Comparison of ENCODE assay signal across 8 cellular contexts in the genomic region with DNA sequence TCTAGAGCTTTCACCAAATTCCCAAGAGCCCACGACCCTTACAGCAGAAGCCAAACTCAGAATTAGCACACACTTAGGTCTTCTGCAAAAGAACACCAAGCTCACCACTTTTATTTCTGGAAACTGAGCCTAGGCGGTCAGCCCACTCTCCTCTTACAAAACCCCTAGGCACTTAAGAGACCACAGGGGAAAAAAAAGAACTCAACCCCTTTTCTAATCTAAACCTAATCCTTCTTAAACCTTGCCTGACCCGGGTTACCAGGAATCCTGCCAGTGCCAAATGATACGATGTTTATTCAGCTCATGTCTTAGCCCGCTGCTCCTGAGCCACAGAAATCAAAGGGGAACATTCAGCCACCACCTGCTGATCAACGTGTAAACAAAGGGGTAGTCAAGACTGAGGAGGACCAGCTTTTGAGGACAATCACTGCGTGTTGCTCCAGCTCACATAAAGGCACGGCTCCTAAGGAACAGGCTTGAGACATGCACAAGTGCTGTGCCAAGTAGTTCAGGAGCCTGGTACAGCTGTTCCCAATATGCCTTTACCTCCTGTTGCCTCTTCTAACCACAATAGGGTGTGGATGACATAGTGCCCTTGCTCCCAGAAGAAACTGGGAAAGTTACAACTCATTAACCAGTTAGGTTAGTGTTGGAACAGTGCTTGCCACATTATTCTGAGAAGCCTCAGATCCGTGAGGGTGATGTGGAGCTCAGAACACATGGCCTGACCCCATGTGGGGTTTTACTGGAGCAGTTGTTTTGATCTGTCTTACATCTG. TPM values are rescaled to one million over a fixed set of nuclear protein-coding genes. Genes with fewer than 3 reads are reported as not detected.
DNase-seq lines count a peak whose midpoint lies in the region; ATAC-seq and TF ChIP-seq lines count a peak whose summit lies in the region.

No MANE protein-coding gene starts in this region.

- H3K4me1 Mint-ChIP-seq in brain, result peaks cover 30% of the 10 kb centered on the region
- peaks cover 21% of the 10 kb centered on the region for H3K4me1 Mint-ChIP-seq in type B pancreatic cell (ENCODE audit: unreplicated experiment)

- intact Hi-C loops in left colon (cut with DNase I, micrococcal nuclease), result no loop called here

- TF ChIP-seq RAD21 in Ishikawa (IDR thresholded peaks at IDR 0.05; ENCODE audit: low read depth), result no peak

- no peak for TF ChIP-seq EP300 in Ishikawa (IDR thresholded peaks at IDR 0.05; ENCODE audit: borderline replicate concordance)

- ATAC-seq in left colon (peak; percentile 77), HG03025 (IDR thresholded peaks at IDR 0.05; ENCODE audit: low FRiP score, unreplicated experiment) (no peak)

- H3K27ac Mint-ChIP-seq in brain, result peak overlapping the region; percentile 54 to 96 (median 74)
- H3K27ac Mint-ChIP-seq in type B pancreatic cell, result peak overlapping the region; percentile 40

- H3K4me3 Mint-ChIP-seq in brain, result peak overlapping the region; percentile 6 to 69 (median 62)
- peak overlapping the region; percentile 11 for H3K4me3 Mint-ChIP-seq in type B pancreatic cell

- H3K9me3 Mint-ChIP-seq in brain (no peaks in the 10 kb centered on the region), type B pancreatic cell (no peaks in the 10 kb centered on the region)

- TF ChIP-seq CTCF in brain (conservative IDR thresholded peaks at IDR 0.05), result no peak
- TF ChIP-seq CTCF in type B pancreatic cell (conservative IDR thresholded peaks at IDR 0.05), result no peak
- TF ChIP-seq CTCF in GM10266 (IDR thresholded peaks at IDR 0.05; ENCODE audit: control insufficient read depth, insufficient read depth, low read depth, missing control alignments), result no peak

- H3K36me3 Mint-ChIP-seq in brain (no peaks in the 10 kb centered on the region), type B pancreatic cell (no peaks in the 10 kb centered on the region)

- peak; percentile 69 for DNase-seq in AG08395 (ENCODE audit: low spot score)
- DNase-seq in left colon, result peak; percentile 36 to 64
- no peak for DNase-seq in type B pancreatic cell (ENCODE audit: extremely low spot score, unreplicated experiment)
- no peak for DNase-seq in NCI-H146 (lab: John Stamatoyannopoulos, UW)
- DNase-seq in GM10266 (ENCODE audit: extremely low spot score), result no peak

- H3K27me3 Mint-ChIP-seq in brain (peaks cover 6% of the 10 kb centered on the region), type B pancreatic cell (no peaks in the 10 kb centered on the region)

TF ChIP-seq in Ishikawa, 13 proteins besides CTCF, POLR2A, EP300 and RAD21:
- peak; percentile 19; the same call in 1 of the 2 replicates for TF ChIP-seq NFIC (IDR thresholded peaks at IDR 0.05)
- TF ChIP-seq EGR1 (IDR thresholded peaks at IDR 0.05), result no peak

RNA-seq across cellular contexts. Expression of gene ZFAND5, which starts 49.3 kb away (rescaled TPM):
- polyA plus RNA-seq in brain (ENCODE audit: insufficient read depth, low read depth, low replicate concordance), result 171 TPM
- total RNA-seq in left colon (100 to 1,000 TPM; 105 to 161 TPM), type B pancreatic cell (ENCODE audit: low replicate concordance) (175 and 203 TPM in 2 replicates)

Comparison
In these comparisons a context has a peak if more than half of its experiments do, and no peak if none do; other contexts are left out.
1. DNase-seq: peak in AG08395 (single experiment) and left colon (2 of 2); none in type B pancreatic cell (single experiment), NCI-H146 (single experiment) and GM10266 (single experiment).